ENCODE assay signal across 1 cellular context in genomic region chr10:22437620-22438588, GRCh38.
A peak's percentile ranks its signal among the peaks of the same experiment; 100 is the strongest.
TF ChIP-seq lines count a peak whose summit lies in the region.

No MANE protein-coding gene starts in this region.

TF ChIP-seq in HepG2, 621 proteins besides CTCF, POLR2A, EP300 and RAD21 (continued from another document and continues in another):
- TF ChIP-seq NR2F2 (IDR thresholded peaks at IDR 0.05; ENCODE audit: borderline replicate concordance, low read depth) (no peak), POGK (CRISPR knock-in tag; conservative IDR thresholded peaks at IDR 0.05) (no peak), HIVEP1 (CRISPR knock-in tag; IDR thresholded peaks at IDR 0.05) (no peak), SAFB2 (CRISPR knock-in tag; IDR thresholded peaks at IDR 0.05; ENCODE audit: borderline replicate concordance, low read depth) (no peak), PHF21A (CRISPR knock-in tag; IDR thresholded peaks at IDR 0.05) (0 out of 2 replicates have a peak, but pooled peaks have one; percentile 31), SMARCE1 (IDR thresholded peaks at IDR 0.05; ENCODE audit: borderline replicate concordance) (no peak), DPF2 (CRISPR knock-in tag; IDR thresholded peaks at IDR 0.05; ENCODE audit: borderline replicate concordance, low read depth) (no peak), ZNF605 (CRISPR knock-in tag; IDR thresholded peaks at IDR 0.05) (0 out of 2 replicates have a peak, but pooled peaks have one; percentile 23), BORCS8-MEF2B (CRISPR knock-in tag; IDR thresholded peaks at IDR 0.05) (no peak), SRF (IDR thresholded peaks at IDR 0.05; ENCODE audit: low read depth, low read length) (no peak), PATZ1 (CRISPR knock-in tag; IDR thresholded peaks at IDR 0.05) (peak; percentile 89), AGO1 (IDR thresholded peaks at IDR 0.05; ENCODE audit: low read depth, low read length, poor library complexity, severe bottlenecking) (no peak), IKZF4 (CRISPR knock-in tag; IDR thresholded peaks at IDR 0.05; ENCODE audit: borderline replicate concordance, low read depth, not compliant biosample characterization) (no peak), ZNF564 (CRISPR knock-in tag; IDR thresholded peaks at IDR 0.05) (peak; percentile 11; the same call in 1 of the 2 replicates), ZNF232 (CRISPR knock-in tag; IDR thresholded peaks at IDR 0.05; ENCODE audit: borderline replicate concordance) (no peak), AGO2 (optimal IDR thresholded peaks at IDR 0.05; ENCODE audit: low read depth, low read length) (no peak), MTF2 (CRISPR knock-in tag; IDR thresholded peaks at IDR 0.05; ENCODE audit: borderline replicate concordance) (no peak), SOX13 (IDR thresholded peaks at IDR 0.05) (0 out of 2 replicates have a peak, but pooled peaks have one; percentile 22), SOX13 (CRISPR knock-in tag; conservative IDR thresholded peaks at IDR 0.05 in 1 of 2, IDR thresholded peaks at IDR 0.05 in 1 of 2) (peak in 1 of 2 experiments; percentile 78; a peak in 2 of 4 replicates), FOXC1 (CRISPR knock-in tag; IDR thresholded peaks at IDR 0.05; ENCODE audit: borderline replicate concordance) (no peak), ZNF777 (CRISPR knock-in tag; IDR thresholded peaks at IDR 0.05) (peak; percentile 44), ZNF335 (CRISPR knock-in tag; IDR thresholded peaks at IDR 0.05) (no peak), ZNF337 (CRISPR knock-in tag; IDR thresholded peaks at IDR 0.05; ENCODE audit: borderline replicate concordance, low read depth) (no peak), LCORL (IDR thresholded peaks at IDR 0.05) (no peak), LCORL (CRISPR knock-in tag; IDR thresholded peaks at IDR 0.05) (peak; percentile 50; the same call in 1 of the 2 replicates), FOXK2 (IDR thresholded peaks at IDR 0.05) (no peak), ZNF235 (CRISPR knock-in tag; IDR thresholded peaks at IDR 0.05; ENCODE audit: borderline replicate concordance) (no peak), SRSF1 (optimal IDR thresholded peaks at IDR 0.05; ENCODE audit: low read depth, low read length) (peak; percentile 25), HNRNPL (IDR thresholded peaks at IDR 0.05; ENCODE audit: low read depth, low read length) (no peak), MAX (IDR thresholded peaks at IDR 0.05) (peak; percentile 34), ZNF678 (CRISPR knock-in tag; IDR thresholded peaks at IDR 0.05) (no peak), MIER3 (CRISPR knock-in tag; IDR thresholded peaks at IDR 0.05; ENCODE audit: borderline replicate concordance) (no peak), ZNF329 (CRISPR knock-in tag; IDR thresholded peaks at IDR 0.05; ENCODE audit: low read depth) (no peak), PAXIP1 (CRISPR knock-in tag; conservative IDR thresholded peaks at IDR 0.05) (0 out of 2 replicates have a peak, but pooled peaks have one; percentile 26), ZNF101 (CRISPR knock-in tag; IDR thresholded peaks at IDR 0.05; ENCODE audit: borderline replicate concordance, low read depth) (no peak), ERF (CRISPR knock-in tag; IDR thresholded peaks at IDR 0.05) (no peak), MTA1 (CRISPR knock-in tag; IDR thresholded peaks at IDR 0.05; ENCODE audit: borderline replicate concordance) (no peak), ZBTB21 (CRISPR knock-in tag; IDR thresholded peaks at IDR 0.05) (no peak), SNAI1 (CRISPR knock-in tag; IDR thresholded peaks at IDR 0.05; ENCODE audit: borderline replicate concordance) (no peak), CBX2 (IDR thresholded peaks at IDR 0.05; ENCODE audit: low read depth, low read length) (no peak; the same call in 1 of the 2 replicates), CBX2 (CRISPR knock-in tag; IDR thresholded peaks at IDR 0.05; ENCODE audit: low read depth) (no peak; the same call in none of the 2 replicates), ZNF460 (CRISPR knock-in tag; IDR thresholded peaks at IDR 0.05; ENCODE audit: borderline replicate concordance) (no peak), CC2D1A (CRISPR knock-in tag; IDR thresholded peaks at IDR 0.05) (no peak), ZNF788 (CRISPR knock-in tag; IDR thresholded peaks at IDR 0.05; ENCODE audit: borderline replicate concordance) (no peak), CENPBD1 (CRISPR knock-in tag; IDR thresholded peaks at IDR 0.05; ENCODE audit: borderline replicate concordance, low read depth) (no peak), ZNF430 (CRISPR knock-in tag; IDR thresholded peaks at IDR 0.05) (no peak), RBFOX2 (IDR thresholded peaks at IDR 0.05; ENCODE audit: low read depth, low read length) (no peak), HOXA7 (CRISPR knock-in tag; IDR thresholded peaks at IDR 0.05) (no peak), WIZ (CRISPR knock-in tag; IDR thresholded peaks at IDR 0.05) (no peak), MXD3 (CRISPR knock-in tag; IDR thresholded peaks at IDR 0.05) (no peak), CHD4 (IDR thresholded peaks at IDR 0.05; ENCODE audit: borderline replicate concordance, low read length) (no peak), PLSCR1 (CRISPR knock-in tag; IDR thresholded peaks at IDR 0.05; ENCODE audit: borderline replicate concordance) (no peak), MYNN (CRISPR knock-in tag; IDR thresholded peaks at IDR 0.05; ENCODE audit: low read depth) (no peak), GMEB1 (CRISPR knock-in tag; IDR thresholded peaks at IDR 0.05; ENCODE audit: borderline replicate concordance) (0 out of 2 replicates have a peak, but pooled peaks have one; percentile 0), ZBTB7A (CRISPR knock-in tag; IDR thresholded peaks at IDR 0.05) (no peak), SOX5 (CRISPR knock-in tag; IDR thresholded peaks at IDR 0.05; ENCODE audit: borderline replicate concordance) (peak; percentile 83; the same call in 1 of the 2 replicates), DMAP1 (CRISPR knock-in tag; IDR thresholded peaks at IDR 0.05) (no peak; the same call in 1 of the 2 replicates), ZNF280B (CRISPR knock-in tag; IDR thresholded peaks at IDR 0.05; ENCODE audit: borderline replicate concordance) (no peak), E2F1 (CRISPR knock-in tag; IDR thresholded peaks at IDR 0.05) (no peak), SOX6 (IDR thresholded peaks at IDR 0.05) (no peak), SOX6 (CRISPR knock-in tag; IDR thresholded peaks at IDR 0.05) (peak; percentile 73; the same call in 1 of the 2 replicates), ATF7 (IDR thresholded peaks at IDR 0.05) (no peak), ATF7 (CRISPR knock-in tag; IDR thresholded peaks at IDR 0.05) (no peak), ZMAT3 (CRISPR knock-in tag; conservative IDR thresholded peaks at IDR 0.05) (no peak), ISL2 (CRISPR knock-in tag; IDR thresholded peaks at IDR 0.05) (no peak), NFIC (IDR thresholded peaks at IDR 0.05; ENCODE audit: low read length) (no peak), CHD2 (IDR thresholded peaks at IDR 0.05; ENCODE audit: low read depth, low read length) (no peak), CEBPB (IDR thresholded peaks at IDR 0.05; ENCODE audit: borderline replicate concordance, low read depth, low read length) (no peak)
